1 cellular context compared by ENCODE assay signal in genomic region chr15:49620658-49621326, GRCh38.
TF ChIP-seq lines count a peak whose summit lies in the region.

Gene DTWD1 (plus strand): TSS chr15:49621048. CDS start chr15:49625168, 4,120 bp downstream.
Gene FAM227B (minus strand): TSS chr15:49620818. CDS start chr15:49615171, 5,647 bp downstream.

TF ChIP-seq in K562, 482 proteins besides CTCF, POLR2A, EP300 and RAD21 (continued from another document and continues in another):
- TF ChIP-seq NKRF (IDR thresholded peaks at IDR 0.05; ENCODE audit: borderline replicate concordance) (peak; percentile 81; the same call in 1 of the 2 replicates), RNF2 (IDR thresholded peaks at IDR 0.05) (peak; percentile 94), ZNF644 (tag; IDR thresholded peaks at IDR 0.05; ENCODE audit: low read depth) (no peak), SNIP1 (IDR thresholded peaks at IDR 0.05; ENCODE audit: low read depth) (no peak), SETDB1 (IDR thresholded peaks at IDR 0.05; ENCODE audit: low read length) (no peak), USF2 (CRISPR knock-in tag; IDR thresholded peaks at IDR 0.05) (no peak), ELK3 (CRISPR knock-in tag; IDR thresholded peaks at IDR 0.05) (no peak), ZSCAN32 (CRISPR knock-in tag; IDR thresholded peaks at IDR 0.05) (no peak), CBX1 (IDR thresholded peaks at IDR 0.05; ENCODE audit: low read depth) (peak; percentile 98), PTBP1 (IDR thresholded peaks at IDR 0.05; ENCODE audit: low read depth, low read length) (no peak), ZFP36 (IDR thresholded peaks at IDR 0.05; ENCODE audit: low read depth, low read length, partially characterized antibody) (no peak), PURB (CRISPR knock-in tag; IDR thresholded peaks at IDR 0.05; ENCODE audit: low read depth) (no peak), PREB (CRISPR knock-in tag; IDR thresholded peaks at IDR 0.05) (no peak), SMC3 (conservative IDR thresholded peaks at IDR 0.05; ENCODE audit: insufficient read depth, low read depth, low read length) (no peak), NR3C1 (CRISPR knock-in tag; IDR thresholded peaks at IDR 0.05) (no peak), ZNF24 (IDR thresholded peaks at IDR 0.05) (peak; percentile 91), HOXB6 (CRISPR knock-in tag; IDR thresholded peaks at IDR 0.05; ENCODE audit: borderline replicate concordance) (no peak), NFE2L1 (tag; IDR thresholded peaks at IDR 0.05; ENCODE audit: borderline replicate concordance, low read depth) (no peak), ZNF41 (CRISPR knock-in tag; conservative IDR thresholded peaks at IDR 0.05) (no peak; the same call in 1 of the 2 replicates), TRIM25 (IDR thresholded peaks at IDR 0.05; ENCODE audit: borderline replicate concordance) (no peak), SUPT5H (IDR thresholded peaks at IDR 0.05) (peak; percentile 92), PTTG1 (tag; IDR thresholded peaks at IDR 0.05; ENCODE audit: low read depth) (no peak), MEF2D (tag; conservative IDR thresholded peaks at IDR 0.05; ENCODE audit: low read depth) (no peak), HDGF (IDR thresholded peaks at IDR 0.05) (no peak), CHAMP1 (IDR thresholded peaks at IDR 0.05) (no peak), TFE3 (CRISPR knock-in tag; IDR thresholded peaks at IDR 0.05) (no peak), THRB (CRISPR knock-in tag; conservative IDR thresholded peaks at IDR 0.05) (no peak), MCM5 (IDR thresholded peaks at IDR 0.05; ENCODE audit: low read depth) (no peak), EP400 (IDR thresholded peaks at IDR 0.05) (peak; percentile 90), CBX8 (IDR thresholded peaks at IDR 0.05; ENCODE audit: borderline replicate concordance, extremely low read depth, low read depth, low read length, poor library complexity, severe bottlenecking) (no peak), ZNF354B (CRISPR knock-in tag; IDR thresholded peaks at IDR 0.05) (no peak), TBP (optimal IDR thresholded peaks at IDR 0.05; ENCODE audit: low read depth, low read length) (peak; percentile 87), CHD4 (IDR thresholded peaks at IDR 0.05; ENCODE audit: insufficient read depth, insufficient replicate concordance, low read depth, low read length, poor library complexity, severe bottlenecking) (no peak), ZNF780A (CRISPR knock-in tag; IDR thresholded peaks at IDR 0.05) (no peak), HNRNPUL1 (IDR thresholded peaks at IDR 0.05; ENCODE audit: low read length) (no peak), ZNF324 (CRISPR knock-in tag; IDR thresholded peaks at IDR 0.05) (peak; percentile 68; the same call in 1 of the 2 replicates), ZNF316 (IDR thresholded peaks at IDR 0.05) (no peak), ARID4B (CRISPR knock-in tag; IDR thresholded peaks at IDR 0.05) (peak; percentile 93), PKNOX1 (IDR thresholded peaks at IDR 0.05) (peak; percentile 91), DLX4 (CRISPR knock-in tag; IDR thresholded peaks at IDR 0.05) (no peak), BRD9 (IDR thresholded peaks at IDR 0.05; ENCODE audit: low read depth, partially characterized antibody) (no peak), PHB (CRISPR knock-in tag; IDR thresholded peaks at IDR 0.05) (no peak), NFXL1 (CRISPR knock-in tag; IDR thresholded peaks at IDR 0.05) (no peak), ARNT (IDR thresholded peaks at IDR 0.05) (peak in 1 of 2 experiments; percentile 20; a peak in 1 of 4 replicates), KDM2B (CRISPR knock-in tag; IDR thresholded peaks at IDR 0.05) (peak; percentile 94; the same call in 1 of the 2 replicates), ZNF282 (CRISPR knock-in tag; IDR thresholded peaks at IDR 0.05) (no peak), NCOR1 (IDR thresholded peaks at IDR 0.05) (peak; percentile 33; the same call in 1 of the 2 replicates), DDX20 (tag; IDR thresholded peaks at IDR 0.05; ENCODE audit: low read depth) (no peak), ZNF175 (CRISPR knock-in tag; IDR thresholded peaks at IDR 0.05; ENCODE audit: low read depth) (no peak; the same call in 1 of the 2 replicates)
